ENCODE assay signal across 18 cellular contexts in genomic region chr2:221674446-221674845, GRCh38.
"Had no signal": no experiment of that assay in that cellular context is flagged by ENCODE, and none has a peak within 500 bp of the region (broad histone marks: within the 10 kb centered on the region; RNA-seq: fewer than 3 reads in every experiment).

No MANE protein-coding gene starts in this region.

- H3K36me3 ChIP-seq: lower lobe of right lung, neutrophil, pancreas, right atrium auricular region, tibial artery, upper lobe of left lung had no signal

- H3K27me3 Mint-ChIP-seq: effector memory CD8-positive, alpha-beta T cell; natural killer cell treated with Interleukin-12 subunit alpha and Interleukin-12 subunit beta and Interleukin-15 and Interleukin-18, amount 100 ng/mL, for 72 hours; stimulated activated memory B cell treated with anti-CD40 and anti-IgM and Interleukin-4, amounts not matched to agents 10 μg/mL and 1 μg/mL and 100 μg/mL, for 72 hours had no signal

- H3K36me3 Mint-ChIP-seq: natural killer cell treated with Interleukin-12 subunit alpha and Interleukin-12 subunit beta and Interleukin-15 and Interleukin-18, amount 100 ng/mL, for 72 hours; stimulated activated memory B cell treated with anti-CD40 and anti-IgM and Interleukin-4, amounts not matched to agents 10 μg/mL and 1 μg/mL and 100 μg/mL, for 72 hours had no signal

- H3K27ac Mint-ChIP-seq: effector memory CD8-positive, alpha-beta T cell; natural killer cell treated with Interleukin-12 subunit alpha and Interleukin-12 subunit beta and Interleukin-15 and Interleukin-18, amount 100 ng/mL, for 72 hours; stimulated activated memory B cell treated with anti-CD40 and anti-IgM and Interleukin-4, amounts not matched to agents 10 μg/mL and 1 μg/mL and 100 μg/mL, for 72 hours had no signal

- H3K4me1 ChIP-seq: lower lobe of right lung, pancreas, right atrium auricular region, testis, tibial artery, upper lobe of left lung had no signal

- H3K9me3 ChIP-seq: lower lobe of right lung, neutrophil, pancreas, right atrium auricular region, testis, tibial artery, upper lobe of left lung had no signal

- H3K27me3 ChIP-seq: neutrophil, pancreas, right atrium auricular region, testis, tibial artery, upper lobe of left lung had no signal

- DNase-seq: cortex of kidney; effector memory CD8-positive, alpha-beta T cell; head of caudate nucleus; left ventricle myocardium superior; lower lobe of right lung; pancreas; stimulated activated CD4-positive, alpha-beta T cell treated with anti-CD3 and anti-CD28 coated beads, Interleukin-4, amount 100 ng/mL, for 4 hours; stimulated activated naive CD8-positive, alpha-beta T cell treated with anti-CD3 and anti-CD28 coated beads, Interleukin-15, Interleukin-2, amounts not matched to agents 100 U/mL and 50 U/mL, for 24 hours; substantia nigra; testis; tibial artery; upper lobe of left lung had no signal

- H3K9me3 Mint-ChIP-seq: effector memory CD8-positive, alpha-beta T cell; neural crest cell had no signal

- H3K4me3 Mint-ChIP-seq: effector memory CD8-positive, alpha-beta T cell; natural killer cell treated with Interleukin-12 subunit alpha and Interleukin-12 subunit beta and Interleukin-15 and Interleukin-18, amount 100 ng/mL, for 72 hours; neural crest cell; stimulated activated memory B cell treated with anti-CD40 and anti-IgM and Interleukin-4, amounts not matched to agents 10 μg/mL and 1 μg/mL and 100 μg/mL, for 72 hours had no signal

- H3K4me1 Mint-ChIP-seq: stimulated activated memory B cell treated with anti-CD40 and anti-IgM and Interleukin-4, amounts not matched to agents 10 μg/mL and 1 μg/mL and 100 μg/mL, for 72 hours had no signal

- ATAC-seq: effector memory CD8-positive, alpha-beta T cell; left ventricle myocardium superior; lower lobe of right lung; natural killer cell treated with Interleukin-12 subunit alpha and Interleukin-12 subunit beta and Interleukin-15 and Interleukin-18, amount 100 ng/mL, for 72 hours; pancreas; sciatic nerve; stimulated activated memory B cell treated with anti-CD40 and anti-IgM and Interleukin-4, amounts not matched to agents 10 μg/mL and 1 μg/mL and 100 μg/mL, for 72 hours; stimulated activated naive CD8-positive, alpha-beta T cell treated with anti-CD3 and anti-CD28 coated beads, Interleukin-15, Interleukin-2, amounts not matched to agents 100 U/mL and 50 U/mL, for 24 hours had no signal

- H3K4me3 ChIP-seq: lower lobe of right lung, pancreas, right atrium auricular region, testis, tibial artery, upper lobe of left lung had no signal

- H3K27ac ChIP-seq: lower lobe of right lung, neutrophil, pancreas, right atrium auricular region, testis, tibial artery, upper lobe of left lung had no signal
